In genomic region chr18:46340716-46341115, GRCh38 we compare ENCODE assay signal across 20 cellular contexts.
DNase-seq lines count a peak whose midpoint lies in the region; ATAC-seq and TF ChIP-seq lines count a peak whose summit lies in the region.
"Had no signal": no experiment of that assay in that cellular context is flagged by ENCODE, and none has a peak within 500 bp of the region (broad histone marks: within the 10 kb centered on the region; RNA-seq: fewer than 3 reads in every experiment).

No MANE protein-coding gene starts in this region.

- H3K23ac ChIP-seq in mesendoderm (ENCODE audit: low read length) = no peak overlapping the region

- H3K9me3 ChIP-seq in DND-41 (ENCODE audit: insufficient read depth, low read length, severe bottlenecking) (no peaks in the 10 kb centered on the region), sigmoid colon (no peaks in the 10 kb centered on the region), Karpas-422 (ENCODE audit: low read length) (no peaks in the 10 kb centered on the region), MM.1S (replicated peaks; ENCODE audit: insufficient read depth, low read length) (no peaks in the 10 kb centered on the region)
- H3K9me3 ChIP-seq: Caco-2, MG63 had no signal

- no peak overlapping the region for H3K4ac ChIP-seq in mesendoderm (ENCODE audit: low read depth, low read length)

- H2BK5ac ChIP-seq in mesendoderm (ENCODE audit: low read length) = no peak overlapping the region

- no peak for TF ChIP-seq POLR2A in sigmoid colon (IDR thresholded peaks at IDR 0.05)

- no peak overlapping the region for H2BK15ac ChIP-seq in mesendoderm (replicated peaks; ENCODE audit: low read depth)

- no peak overlapping the region for H2AFZ ChIP-seq in DND-41 (ENCODE audit: low read depth, low read length)
- no peak overlapping the region for H2AFZ ChIP-seq in Karpas-422 (ENCODE audit: low read length)
- no peak overlapping the region for H2AFZ ChIP-seq in MM.1S (ENCODE audit: low read length)
- H2AFZ ChIP-seq: PC-9 had no signal

- peaks cover 75% of the 10 kb centered on the region for H3K4me1 Mint-ChIP-seq in WTC11
- peaks cover 99 to 100% of the 10 kb centered on the region in 2 donors for H3K4me1 Mint-ChIP-seq in immature natural killer cell

- no peak for TF ChIP-seq EP300 in sigmoid colon (IDR thresholded peaks at IDR 0.05)

- H3K9me2 ChIP-seq in Karpas-422 (replicated peaks; ENCODE audit: insufficient read depth, low read length) (no peaks in the 10 kb centered on the region), MM.1S (replicated peaks; ENCODE audit: insufficient read depth, low read length) (no peaks in the 10 kb centered on the region)

- H3K36me3 Mint-ChIP-seq in WTC11 = no peaks in the 10 kb centered on the region
- H3K36me3 Mint-ChIP-seq in immature natural killer cell = peaks cover 0 to 11% (median 0%) of the 10 kb centered on the region in 3 donors
- H3K36me3 Mint-ChIP-seq: CD4-positive, alpha-beta memory T cell had no signal

- H3K4me3 ChIP-seq in DND-41 (ENCODE audit: low read depth in 1 of 2, low read length in 2 of 2) = no peak overlapping the region
- H3K4me3 ChIP-seq in sigmoid colon = no peak overlapping the region
- no peak overlapping the region for H3K4me3 ChIP-seq in Karpas-422 (ENCODE audit: low read length)
- H3K4me3 ChIP-seq in MM.1S (ENCODE audit: low read length) = no peak overlapping the region
- H3K4me3 ChIP-seq in mesendoderm (ENCODE audit: low read length) = no peak overlapping the region
- H3K4me3 ChIP-seq: MG63, PC-9 had no signal

- WGBS in sigmoid colon, 2 donors = 91 to 94% methylated on average over 7 of the region's 7 CpGs
- WGBS in mesendoderm (ENCODE audit: extremely low coverage, insufficient coverage, low lambda C conversion rate) = no CpG with 5 or more reads among the region's 7 CpGs

- no peak overlapping the region for H3K4me3 Mint-ChIP-seq in WTC11
- H3K4me3 Mint-ChIP-seq in immature natural killer cell = peak overlapping the region in 3 of 5 donors; percentile 52 to 100 (median 94)
- H3K4me3 Mint-ChIP-seq: H9, HFFc6 had no signal

- no peaks in the 10 kb centered on the region for H3K27me3 ChIP-seq in DND-41 (ENCODE audit: insufficient read depth, low read length, poor library complexity)
- peaks cover 0 to 3% (median 0%) of the 10 kb centered on the region in 3 donors for H3K27me3 ChIP-seq in sigmoid colon
- H3K27me3 ChIP-seq in Karpas-422 (ENCODE audit: low read length) = no peaks in the 10 kb centered on the region
- no peaks in the 10 kb centered on the region for H3K27me3 ChIP-seq in MM.1S (replicated peaks; ENCODE audit: insufficient read depth, low read length)
- H3K27me3 ChIP-seq in mesendoderm (ENCODE audit: insufficient read depth, low read length, poor library complexity) = no peaks in the 10 kb centered on the region
- H3K27me3 ChIP-seq: MG63 had no signal

- intact Hi-C loops in sigmoid colon (cut with DNase I) = no loop called here

- no peak for TF ChIP-seq CTCF in DND-41 (IDR thresholded peaks at IDR 0.05; ENCODE audit: borderline replicate concordance, extremely low read depth, low read length, poor library complexity, severe bottlenecking)
- TF ChIP-seq CTCF in WTC11 (IDR thresholded peaks at IDR 0.05) = no peak
- TF ChIP-seq CTCF in sigmoid colon (IDR thresholded peaks at IDR 0.05) = no peak
- no peak for TF ChIP-seq CTCF in MM.1S (IDR thresholded peaks at IDR 0.05; ENCODE audit: low read length)

- H4K20me1 ChIP-seq in DND-41 (ENCODE audit: insufficient read depth, low read length) (peaks cover 50% of the 10 kb centered on the region), Karpas-422 (ENCODE audit: insufficient read depth, low read depth, low read length) (no peaks in the 10 kb centered on the region), MM.1S (ENCODE audit: insufficient read depth, low read length) (no peaks in the 10 kb centered on the region)

- no peak overlapping the region for H3K9ac ChIP-seq in DND-41 (ENCODE audit: low read depth, low read length)
- H3K9ac ChIP-seq in Karpas-422 (ENCODE audit: low read length) = no peak overlapping the region
- H3K9ac ChIP-seq in MM.1S (ENCODE audit: low read length) = no peak overlapping the region
- H3K9ac ChIP-seq in mesendoderm (ENCODE audit: low read length) = no peak overlapping the region

- no peak overlapping the region for H3K4me2 ChIP-seq in DND-41 (ENCODE audit: insufficient read depth, low read length)
- no peak overlapping the region for H3K4me2 ChIP-seq in Karpas-422 (ENCODE audit: low read depth, low read length, poor library complexity, severe bottlenecking)
- no peak overlapping the region for H3K4me2 ChIP-seq in MM.1S (ENCODE audit: low read depth, low read length)
- no peak overlapping the region for H3K4me2 ChIP-seq in mesendoderm (ENCODE audit: low read length)
- H3K4me2 ChIP-seq: PC-9 had no signal

- H2BK120ac ChIP-seq in mesendoderm (ENCODE audit: low read depth, low read length) = no peak overlapping the region

- H4K5ac ChIP-seq in mesendoderm (ENCODE audit: low read length) = no peak overlapping the region

- H3K27ac ChIP-seq in DND-41 (ENCODE audit: low read length) = peak overlapping the region; percentile 32
- H3K27ac ChIP-seq in sigmoid colon = no peak overlapping the region
- H3K27ac ChIP-seq in Karpas-422 (ENCODE audit: low read length) = no peak overlapping the region
- H3K27ac ChIP-seq in MM.1S (ENCODE audit: low read length) = no peak overlapping the region
- no peak overlapping the region for H3K27ac ChIP-seq in mesendoderm (ENCODE audit: low read depth, low read length)
- H3K27ac ChIP-seq: PC-9 had no signal

- H3F3A ChIP-seq in MM.1S (ENCODE audit: insufficient read depth, low read length) = peaks cover 24% of the 10 kb centered on the region

- H3K18ac ChIP-seq in mesendoderm (ENCODE audit: low read length) = no peak overlapping the region

- no peak overlapping the region for H4K8ac ChIP-seq in mesendoderm (ENCODE audit: low read depth, low read length)

- H3K27me3 Mint-ChIP-seq in WTC11 (ENCODE audit: low read depth) (no peaks in the 10 kb centered on the region), immature natural killer cell (ENCODE audit: low read depth in 3 of 3) (peaks cover 0 to 9% (median 6%) of the 10 kb centered on the region in 3 donors)

- peak overlapping the region; percentile 38; the same call in 1 of the 2 replicates for H3K27ac Mint-ChIP-seq in WTC11
- H3K27ac Mint-ChIP-seq in immature natural killer cell = peak overlapping the region in 3 of 6 donors; percentile 50 to 97 (median 63)
- H3K27ac Mint-ChIP-seq: H9, HFFc6 had no signal

- DNase-seq in DND-41 (no peak), WTC11 (ENCODE audit: low spot score) (no peak), immature natural killer cell (no peak), sigmoid colon (peak; percentile 22), Karpas-422 (no peak), MM.1S (no peak), mesendoderm (no peak)
- DNase-seq: Caco-2; CD4-positive, alpha-beta memory T cell; H9; HFFc6; MG63; NCI-H1048; NCI-H1436; NCI-H1930; NCI-H69; PC-9; RPMI8226; SIG-M5 had no signal

- POLR2A ChIA-PET in WTC11 (lab: Charles Lee) = no interaction called here

- no peak overlapping the region for H3K56ac ChIP-seq in mesendoderm (ENCODE audit: low read length)

- CTCF ChIA-PET in WTC11 (lab: Charles Lee) = interaction anchor here (1.1 to 1.6 kb wide), 2 partner anchors 52 to 59 kb away, joined by 3 to 5 read pairs; no protein-coding TSS in a partner anchor

- peaks cover 86% of the 10 kb centered on the region for H3K79me2 ChIP-seq in DND-41 (ENCODE audit: insufficient read depth, low read length)
- H3K79me2 ChIP-seq in Karpas-422 (ENCODE audit: low read length) = no peaks in the 10 kb centered on the region
- peaks cover 7% of the 10 kb centered on the region for H3K79me2 ChIP-seq in MM.1S (ENCODE audit: low read length)
- H3K79me2 ChIP-seq in mesendoderm (ENCODE audit: control insufficient read depth, insufficient read depth, low read length) = peaks cover 2% of the 10 kb centered on the region

- ATAC-seq in DND-41 (ENCODE audit: insufficient read depth, low read depth) (no peak), WTC11 (no peak)
- ATAC-seq: SK-N-SH treated with all-trans-retinoic acid at 6 μM for 48 hours had no signal

- H2AK5ac ChIP-seq in mesendoderm (ENCODE audit: low read length) = no peak overlapping the region

- H3K9me3 Mint-ChIP-seq in WTC11 (no peaks in the 10 kb centered on the region), immature natural killer cell (no peaks in the 10 kb centered on the region)
- H3K9me3 Mint-ChIP-seq: H9, HFFc6 had no signal

- H3K4me1 ChIP-seq in DND-41 (ENCODE audit: insufficient read depth, low read length) = peaks cover 73% of the 10 kb centered on the region
- peaks cover 0 to 24% (median 12%) of the 10 kb centered on the region in 4 donors for H3K4me1 ChIP-seq in sigmoid colon
- peaks cover 7% of the 10 kb centered on the region for H3K4me1 ChIP-seq in Karpas-422 (ENCODE audit: low read length)
- H3K4me1 ChIP-seq in MM.1S (ENCODE audit: low read length) = peaks cover 29% of the 10 kb centered on the region
- H3K4me1 ChIP-seq in mesendoderm (ENCODE audit: control insufficient read depth, low read depth, low read length) = peaks cover 4% of the 10 kb centered on the region
- H3K4me1 ChIP-seq: Caco-2 had no signal

- H3K79me1 ChIP-seq in mesendoderm (ENCODE audit: low read length) = peaks cover 16% of the 10 kb centered on the region

- peaks cover 6% of the 10 kb centered on the region; the same call in 1 of the 2 replicates for H3K36me3 ChIP-seq in DND-41 (ENCODE audit: insufficient read depth, low read length)
- H3K36me3 ChIP-seq in sigmoid colon = no peaks in the 10 kb centered on the region
- no peaks in the 10 kb centered on the region for H3K36me3 ChIP-seq in Karpas-422 (ENCODE audit: insufficient read depth, low read length)
- H3K36me3 ChIP-seq in MM.1S (replicated peaks; ENCODE audit: insufficient read depth, low read length) = no peaks in the 10 kb centered on the region
- H3K36me3 ChIP-seq in mesendoderm (ENCODE audit: control insufficient read depth, insufficient read depth, low read length) = no peaks in the 10 kb centered on the region
- H3K36me3 ChIP-seq: MG63 had no signal

TF ChIP-seq in WTC11, 78 proteins besides CTCF, POLR2A, EP300 and RAD21 (continues in another document):
- TF ChIP-seq CBFB (CRISPR knock-in tag; IDR thresholded peaks at IDR 0.05; ENCODE audit: low read depth) (no peak), ETV6 (CRISPR knock-in tag; IDR thresholded peaks at IDR 0.05) (no peak), ERG (CRISPR knock-in tag; IDR thresholded peaks at IDR 0.05) (no peak), FOXJ3 (CRISPR knock-in tag; IDR thresholded peaks at IDR 0.05; ENCODE audit: borderline replicate concordance) (no peak)
